In the genomic region with DNA sequence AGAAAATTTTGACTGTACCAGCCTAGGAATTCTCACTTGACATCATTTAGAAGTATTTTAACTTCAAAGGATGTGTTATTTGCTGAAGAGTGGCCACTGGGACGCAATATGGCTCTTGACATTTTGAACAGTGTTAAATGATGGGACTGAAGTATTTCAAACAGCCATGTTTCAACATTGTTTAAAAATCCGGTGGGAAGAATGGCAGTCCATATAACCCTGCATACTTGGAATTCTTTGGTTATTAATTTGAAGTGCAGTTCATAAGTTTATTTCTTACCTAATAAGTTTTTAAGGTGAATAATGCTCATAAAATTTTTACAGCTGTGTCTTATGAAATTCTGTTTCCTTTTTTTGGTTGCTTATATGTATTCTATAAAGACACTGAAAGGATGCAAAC, we compare ENCODE assay signal across 1 cellular context.
TF ChIP-seq lines count a peak whose summit lies in the region.

No MANE protein-coding gene starts in this region.

TF ChIP-seq in SK-N-SH, 30 proteins besides CTCF, POLR2A, EP300 and RAD21 (continued from another document):
- TF ChIP-seq PBX3 (IDR thresholded peaks at IDR 0.05), result no peak
